In genomic region chr1:210797422-210797821, GRCh38 we compare ENCODE assay signal across 18 cellular contexts.
A peak's percentile ranks its signal among the peaks of the same experiment; 100 is the strongest.
DNase-seq lines count a peak whose midpoint lies in the region; ATAC-seq and TF ChIP-seq lines count a peak whose summit lies in the region.
"Had no signal": no experiment of that assay in that cellular context is flagged by ENCODE, and none has a peak within 500 bp of the region (broad histone marks: within the 10 kb centered on the region; RNA-seq: fewer than 3 reads in every experiment).

No MANE protein-coding gene starts in this region.

- peaks cover 13% of the 10 kb centered on the region for H3K4me1 ChIP-seq in BE2C

- DNase-seq in DMS 273 (lab: John Stamatoyannopoulos, UW; ENCODE audit: unreplicated experiment) (peak; percentile 47), DMS 273 treated with DMSO at 0.1 percent for 48 hours (lab: John Stamatoyannopoulos, UW) (no peak), BE2C (peak; percentile 78), left lobe of liver (ENCODE audit: low spot score) (no peak), ACHN (no peak)
- DNase-seq: AML-193; C1 segment of cervical spinal cord; Calu3; CD4-positive, alpha-beta memory T cell; COR-L47; DMS79; EL; GDM1; GM23248; H7; HCEC 1CT had no signal

- ATAC-seq in left lobe of liver (peak; percentile 57), HG02798 (IDR thresholded peaks at IDR 0.05; ENCODE audit: poor library complexity, unreplicated experiment) (no peak)
- ATAC-seq: GM12878 had no signal

- H3K4me3 ChIP-seq in BE2C (ENCODE audit: low read depth, low read length): no peak overlapping the region
- H3K4me3 ChIP-seq: GM12878, GM23248 had no signal

- H3K9me3 ChIP-seq in BE2C: no peaks in the 10 kb centered on the region

- TF ChIP-seq CTCF in BE2C (IDR thresholded peaks at IDR 0.05; ENCODE audit: low read depth, low read length): no peak

- in situ Hi-C loops in ACHN (cut with HindIII; ENCODE audit: low pct_ligation_motif_present, low pct_unique_long_range_greater_than_20kb, low sequenced_read_pairs): no loop called here

- H3K27me3 ChIP-seq in BE2C: no peaks in the 10 kb centered on the region

- H3K36me3 ChIP-seq in BE2C: no peaks in the 10 kb centered on the region

Comparison
In these comparisons a context has a peak if more than half of its experiments do, and no peak if none do; other contexts are left out.
1. DNase-seq: peak in DMS 273 (single experiment) and BE2C (single experiment); none in DMS 273 treated with DMSO at 0.1 percent for 48 hours (single experiment), left lobe of liver (single experiment) and ACHN (single experiment).